16 cellular contexts compared by ENCODE assay signal in genomic region chr14:80390911-80391310, GRCh38.
DNase-seq lines count a peak whose midpoint lies in the region; TF ChIP-seq lines count a peak whose summit lies in the region.
"Had no signal": no experiment of that assay in that cellular context is flagged by ENCODE, and none has a peak within 500 bp of the region (broad histone marks: within the 10 kb centered on the region; RNA-seq: fewer than 3 reads in every experiment).

No MANE protein-coding gene starts in this region.

- H3K79me2 ChIP-seq in trophoblast cell (ENCODE audit: control insufficient read depth, insufficient read depth, low read length, poor library complexity): no peaks in the 10 kb centered on the region

- no peak overlapping the region for H3K14ac ChIP-seq in trophoblast cell (ENCODE audit: low read length)

- H3K27ac ChIP-seq in trophoblast cell (ENCODE audit: low read depth, low read length): peak overlapping the region; percentile 95
- no peak overlapping the region for H3K27ac ChIP-seq in testis
- H3K27ac ChIP-seq in transverse colon: no peak overlapping the region
- H3K27ac ChIP-seq: pancreas had no signal

- no peak overlapping the region for H3K23ac ChIP-seq in trophoblast cell (ENCODE audit: low read length)

- H3K27me3 ChIP-seq in trophoblast cell (ENCODE audit: insufficient read depth, low read length) (no peaks in the 10 kb centered on the region), testis (no peaks in the 10 kb centered on the region), MG63 (no peaks in the 10 kb centered on the region), transverse colon (no peaks in the 10 kb centered on the region)
- H3K27me3 ChIP-seq: pancreas had no signal

- H2BK120ac ChIP-seq in trophoblast cell (ENCODE audit: insufficient read depth, low read length, poor library complexity): no peak overlapping the region

- H2AK5ac ChIP-seq in trophoblast cell (ENCODE audit: low read length): no peak overlapping the region

- no peak overlapping the region for H3K4me2 ChIP-seq in trophoblast cell (ENCODE audit: low read length)

- no peak overlapping the region for H4K91ac ChIP-seq in trophoblast cell (ENCODE audit: low read depth, low read length)

- DNase-seq in H4 (ENCODE audit: low spot score): peak; percentile 31
- peak; percentile 2 for DNase-seq in SK-N-DZ (ENCODE audit: low spot score)
- DNase-seq in fibroblast of the aortic adventitia (ENCODE audit: low read depth): peak; percentile 46
- peak; percentile 84 to 98 for DNase-seq in trophoblast cell
- DNase-seq in testis: no peak
- DNase-seq in MG63: no peak
- no peak for DNase-seq in transverse colon
- DNase-seq in NCI-H146 treated with DMSO at 0.1 percent for 48 hours (lab: John Stamatoyannopoulos, UW; ENCODE audit: unreplicated experiment): no peak
- DNase-seq: activated CD8-positive, alpha-beta memory T cell treated with anti-CD3 and anti-CD28 coated beads, Interleukin-2, amount 50 U/mL, for 4 hours; aorta; DMS153; erythroblast; NCI-H2029; pancreas; stimulated activated CD4-positive, alpha-beta T cell treated with anti-CD3 and anti-CD28 coated beads, Interleukin-1b, Interleukin-23, amount 100 ng/mL, for 48 hours; stimulated activated naive CD4-positive, alpha-beta T cell treated with Interleukin-2 at 50 U/mL for 16 hours had no signal

- TF ChIP-seq POLR2A in testis (IDR thresholded peaks at IDR 0.05) (no peak), transverse colon (IDR thresholded peaks at IDR 0.05) (no peak)

- in situ Hi-C loops in transverse colon (cut with MboI; ENCODE audit: low pct_ligation_motif_present in 1 of 4, low pct_unique_long_range_greater_than_20kb in 1 of 4, low sequenced_read_pairs in 3 of 4): no loop called here

- TF ChIP-seq EP300 in transverse colon (IDR thresholded peaks at IDR 0.05; ENCODE audit: low read depth): no peak

- H2BK12ac ChIP-seq in trophoblast cell (ENCODE audit: low read length): no peak overlapping the region

- no CpG with 5 or more reads among the region's 1 CpG for WGBS in trophoblast cell (ENCODE audit: extremely low coverage, insufficient coverage, insufficient read length)
- 79 to 85% methylated on average over 1 of the region's 1 CpG for WGBS in testis, 2 donors
- 50 to 70% methylated on average over 1 of the region's 1 CpG for WGBS in transverse colon (ENCODE audit: low coverage in 1 of 2), 2 donors

- H4K12ac ChIP-seq in trophoblast cell (ENCODE audit: low read depth, low read length): no peak overlapping the region

- H3K36me3 ChIP-seq in trophoblast cell (ENCODE audit: control insufficient read depth in 1 of 2, insufficient read depth in 2 of 2, low read length in 2 of 2) (no peaks in the 10 kb centered on the region), testis (ENCODE audit: low read depth, missing control alignments) (no peaks in the 10 kb centered on the region), MG63 (no peaks in the 10 kb centered on the region), transverse colon (no peaks in the 10 kb centered on the region)
- H3K36me3 ChIP-seq: pancreas had no signal

- H3K9me3 ChIP-seq in trophoblast cell (ENCODE audit: insufficient read depth, low read depth, low read length) (no peaks in the 10 kb centered on the region), testis (no peaks in the 10 kb centered on the region), MG63 (no peaks in the 10 kb centered on the region), transverse colon (no peaks in the 10 kb centered on the region)
- H3K9me3 ChIP-seq: pancreas had no signal

- H3K18ac ChIP-seq in trophoblast cell (ENCODE audit: low read length): no peak overlapping the region

- no peak overlapping the region for H4K8ac ChIP-seq in trophoblast cell (ENCODE audit: low read depth, low read length)

- no peak overlapping the region for H3K4ac ChIP-seq in trophoblast cell (ENCODE audit: low read depth, low read length)

- H3K4me1 ChIP-seq in trophoblast cell (ENCODE audit: control insufficient read depth in 1 of 2, insufficient read depth in 2 of 2, low read length in 2 of 2) (peaks cover 10 to 13% of the 10 kb centered on the region in 2 experiments), testis (no peaks in the 10 kb centered on the region), transverse colon (no peaks in the 10 kb centered on the region)
- H3K4me1 ChIP-seq: pancreas had no signal

- H3K79me1 ChIP-seq in trophoblast cell (ENCODE audit: low read length): peaks cover 11% of the 10 kb centered on the region

- no peak overlapping the region for H2BK5ac ChIP-seq in trophoblast cell (ENCODE audit: low read depth, low read length, poor library complexity)

- no peak overlapping the region for H3K9ac ChIP-seq in trophoblast cell (ENCODE audit: low read length)

- no peak overlapping the region for H2AFZ ChIP-seq in trophoblast cell (ENCODE audit: insufficient read depth, low read length, poor library complexity)

- H3K4me3 ChIP-seq in fibroblast of the aortic adventitia (ENCODE audit: low read depth, low read length): no peak overlapping the region
- no peak overlapping the region for H3K4me3 ChIP-seq in trophoblast cell (ENCODE audit: low read depth, low read length)
- H3K4me3 ChIP-seq in testis: no peak overlapping the region
- no peak overlapping the region for H3K4me3 ChIP-seq in MG63
- no peak overlapping the region for H3K4me3 ChIP-seq in transverse colon
- H3K4me3 ChIP-seq: pancreas had no signal

- no peak for TF ChIP-seq CTCF in fibroblast of the aortic adventitia (IDR thresholded peaks at IDR 0.05; ENCODE audit: insufficient read depth, low read length)
- no peak for TF ChIP-seq CTCF in testis (IDR thresholded peaks at IDR 0.05)
- TF ChIP-seq CTCF in transverse colon (IDR thresholded peaks at IDR 0.05): no peak

- intact Hi-C loops in testis (cut with DNase I; ENCODE audit: low total_unique reads) (no loop called here), transverse colon (cut with DNase I; ENCODE audit: low total_unique reads) (no loop called here)

Comparison
In these comparisons a context has a peak if more than half of its experiments do, and no peak if none do; other contexts are left out.
1. DNase-seq: peak in H4 (single experiment), SK-N-DZ (single experiment), fibroblast of the aortic adventitia (single experiment) and trophoblast cell (2 of 2); none in testis (single experiment), MG63 (single experiment), transverse colon (single experiment) and NCI-H146 treated with DMSO at 0.1 percent for 48 hours (single experiment).